In the genomic region with DNA sequence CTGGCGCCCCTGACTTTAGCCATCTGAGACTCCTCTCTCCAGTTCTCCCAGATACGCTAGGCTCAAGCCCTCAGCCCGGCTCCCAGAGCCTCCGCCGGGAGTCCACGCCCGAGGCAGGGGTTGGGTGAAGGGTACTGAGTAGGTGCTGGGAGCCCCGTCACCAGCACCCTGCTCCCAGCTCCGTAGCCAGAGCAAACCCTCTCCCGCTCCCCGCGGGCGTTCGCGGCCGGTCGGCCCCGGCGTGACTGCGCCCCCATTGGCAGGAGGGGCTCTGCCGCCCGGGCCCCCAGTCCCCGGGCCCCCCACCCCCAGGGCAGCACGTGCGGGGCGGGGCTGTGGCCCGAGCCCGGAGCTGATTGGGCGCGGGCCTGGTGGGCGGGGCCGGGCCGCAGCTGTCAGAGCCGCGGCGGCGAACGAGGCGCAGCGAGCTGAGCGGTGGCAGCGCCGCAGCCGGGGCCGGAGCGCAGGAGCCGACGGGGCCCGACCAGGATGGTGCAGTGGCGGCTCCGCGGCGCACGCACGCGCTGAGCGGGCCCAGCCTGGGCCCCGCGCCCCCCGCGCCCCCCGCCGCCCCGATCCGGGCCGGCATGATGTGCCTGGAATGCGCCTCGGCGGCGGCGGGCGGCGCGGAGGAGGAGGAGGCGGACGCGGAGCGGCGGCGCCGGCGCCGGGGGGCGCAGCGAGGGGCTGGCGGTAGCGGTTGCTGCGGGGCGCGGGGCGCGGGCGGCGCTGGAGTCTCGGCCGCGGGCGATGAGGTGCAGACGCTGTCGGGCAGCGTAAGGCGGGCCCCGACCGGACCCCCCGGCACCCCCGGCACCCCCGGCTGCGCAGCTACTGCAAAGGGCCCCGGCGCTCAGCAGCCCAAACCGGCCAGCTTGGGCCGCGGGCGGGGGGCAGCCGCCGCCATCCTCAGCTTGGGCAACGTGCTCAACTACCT, we compare ENCODE assay signal across 9 cellular contexts. TPM values are rescaled to one million over a fixed set of nuclear protein-coding genes. Genes with fewer than 3 reads are reported as not detected.
DNase-seq lines count a peak whose midpoint lies in the region; ATAC-seq and TF ChIP-seq lines count a peak whose summit lies in the region.
"Had no signal": no experiment of that assay in that cellular context is flagged by ENCODE, and none has a peak within 500 bp of the region (broad histone marks: within the 10 kb centered on the region; RNA-seq: fewer than 3 reads in every experiment).

A gene with protein sequence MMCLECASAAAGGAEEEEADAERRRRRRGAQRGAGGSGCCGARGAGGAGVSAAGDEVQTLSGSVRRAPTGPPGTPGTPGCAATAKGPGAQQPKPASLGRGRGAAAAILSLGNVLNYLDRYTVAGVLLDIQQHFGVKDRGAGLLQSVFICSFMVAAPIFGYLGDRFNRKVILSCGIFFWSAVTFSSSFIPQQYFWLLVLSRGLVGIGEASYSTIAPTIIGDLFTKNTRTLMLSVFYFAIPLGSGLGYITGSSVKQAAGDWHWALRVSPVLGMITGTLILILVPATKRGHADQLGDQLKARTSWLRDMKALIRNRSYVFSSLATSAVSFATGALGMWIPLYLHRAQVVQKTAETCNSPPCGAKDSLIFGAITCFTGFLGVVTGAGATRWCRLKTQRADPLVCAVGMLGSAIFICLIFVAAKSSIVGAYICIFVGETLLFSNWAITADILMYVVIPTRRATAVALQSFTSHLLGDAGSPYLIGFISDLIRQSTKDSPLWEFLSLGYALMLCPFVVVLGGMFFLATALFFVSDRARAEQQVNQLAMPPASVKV (plus strand): TSS at position 421 of the 937 bp plus-strand sequence. CDS start 167 bp downstream, at position 588.

- peak within 1 kb of the TSS; percentile 82 for H3K4me3 Mint-ChIP-seq in neural progenitor cell

- H3K4me2 ChIP-seq in neural progenitor cell, result peak within 1 kb of the TSS; percentile 84

- no peak within 1 kb of the TSS for H3K9ac ChIP-seq in neural progenitor cell

- no peak within 1 kb of the TSS for H2AFZ ChIP-seq in neural progenitor cell (replicated peaks)

- H3K36me3 ChIP-seq in Peyer's patch, result no peaks in the 10 kb centered on the region
- H3K36me3 ChIP-seq in neural progenitor cell, result no peaks in the 10 kb centered on the region

- H3K27me3 Mint-ChIP-seq in neural progenitor cell (ENCODE audit: insufficient read depth, low read depth), result peaks cover 54% of the 10 kb centered on the region

- TF ChIP-seq POLR2A in Peyer's patch (IDR thresholded peaks at IDR 0.05), result no peak

- no peaks in the 10 kb centered on the region for H3K36me3 Mint-ChIP-seq in neural progenitor cell

- peaks cover 0 to 29% (median 19%) of the 10 kb centered on the region in 4 donors for H3K4me1 ChIP-seq in Peyer's patch
- H3K4me1 ChIP-seq in neural progenitor cell, result peaks cover 11% of the 10 kb centered on the region

- no peaks in the 10 kb centered on the region for H3K79me2 ChIP-seq in neural progenitor cell (ENCODE audit: low read depth)

- peak within 1 kb of the TSS; percentile 15 to 82 (median 40) for H3K27ac ChIP-seq in Peyer's patch
- no peak within 1 kb of the TSS for H3K27ac ChIP-seq in neural progenitor cell

- H3K4me3 ChIP-seq in Peyer's patch (peak within 1 kb of the TSS; percentile 37 to 73 (median 56)), neural progenitor cell (peak within 1 kb of the TSS; percentile 49)

- H3K27me3 ChIP-seq in Peyer's patch, result no peaks in the 10 kb centered on the region
- H3K27me3 ChIP-seq in neural progenitor cell, result peaks cover 76% of the 10 kb centered on the region

- no peak for TF ChIP-seq CTCF in Peyer's patch (IDR thresholded peaks at IDR 0.05)
- no peak for TF ChIP-seq CTCF in neural progenitor cell (IDR thresholded peaks at IDR 0.05)
- no peak for TF ChIP-seq CTCF in subcutaneous adipose tissue (IDR thresholded peaks at IDR 0.05; ENCODE audit: low read depth)

- H4K20me1 ChIP-seq in neural progenitor cell (ENCODE audit: low read depth), result peaks cover 28% of the 10 kb centered on the region

- no peaks in the 10 kb centered on the region for H3K9me3 Mint-ChIP-seq in neural progenitor cell

- H3K4me1 Mint-ChIP-seq in neural progenitor cell, result peaks cover 16% of the 10 kb centered on the region

- peak; percentile 64 for ATAC-seq in HG03280 (IDR thresholded peaks at IDR 0.05; ENCODE audit: unreplicated experiment)
- no peak for ATAC-seq in HG03571 (IDR thresholded peaks at IDR 0.05; ENCODE audit: unreplicated experiment)

- H3K9me3 ChIP-seq in Peyer's patch (no peaks in the 10 kb centered on the region), neural progenitor cell (ENCODE audit: low read depth) (no peaks in the 10 kb centered on the region)

- H3F3A ChIP-seq in neural progenitor cell (ENCODE audit: low read depth), result peaks cover 15% of the 10 kb centered on the region

- no peak within 1 kb of the TSS for H3K27ac Mint-ChIP-seq in neural progenitor cell

- peak; percentile 40 for DNase-seq in ELF-1 (ENCODE audit: low read depth, low spot score)
- peak; percentile 56 to 85 (median 82) for DNase-seq in Peyer's patch
- peak; percentile 70 for DNase-seq in activated naive CD4-positive, alpha-beta T cell treated with Interleukin-2 at 50 U/mL for 16 hours
- DNase-seq in glomerular endothelial cell (ENCODE audit: extremely low read depth, low read depth, low spot score), result no peak
- DNase-seq in neural progenitor cell (ENCODE audit: low spot score), result peak; percentile 90

RNA-seq across cellular contexts. Expression of the gene that starts here (rescaled TPM):
- total RNA-seq in Peyer's patch (10 to 100 TPM; 12.4 to 81.0 (median 31.9) TPM), glomerular endothelial cell (69.1 and 92.0 TPM in 2 replicates), neural progenitor cell (ENCODE audit: low replicate concordance) (0.34 and 1.7 TPM in 2 replicates), subcutaneous adipose tissue (10 to 100 TPM in 3 of 4 donors, 1 to 10 TPM in 1; 3.2 to 31.8 (median 13.4) TPM)
- total RNA-seq: RPMI7951 had no signal
